ENCODE assay signal across 8 cellular contexts in genomic region chr5:24906689-24907088, GRCh38.
"Had no signal": no experiment of that assay in that cellular context is flagged by ENCODE, and none has a peak within 500 bp of the region (broad histone marks: within the 10 kb centered on the region; RNA-seq: fewer than 3 reads in every experiment).

No MANE protein-coding gene starts in this region.

- H3K4me2 ChIP-seq: GM23338 had no signal

- H3K9me3 ChIP-seq: HAP-1 had no signal

- H3K27me3 Mint-ChIP-seq: IgD-negative memory B cell had no signal

- H2AFZ ChIP-seq: GM23338 had no signal

- H3K36me3 ChIP-seq: HAP-1 had no signal

- H3K27ac Mint-ChIP-seq: GM23338, HFFc6, IgD-negative memory B cell had no signal

- ATAC-seq: GM23338, HCT116, HepG2 had no signal

- H3K4me1 ChIP-seq: HAP-1 had no signal

- DNase-seq: H7, HFFc6, KBM-7 had no signal

- H3K4me3 Mint-ChIP-seq: GM23338, HFFc6, IgD-negative memory B cell had no signal

- H3K9me3 Mint-ChIP-seq: GM23338 had no signal

- H3K4me1 Mint-ChIP-seq: IgD-negative memory B cell had no signal

- H3K4me3 ChIP-seq: GM23338, HAP-1 had no signal

- H3K36me3 Mint-ChIP-seq: IgD-negative memory B cell had no signal
